8 cellular contexts compared by ENCODE assay signal in genomic region chr4:158170691-158171455, GRCh38. TPM values are rescaled to one million over a fixed set of nuclear protein-coding genes. Genes with fewer than 3 reads are reported as not detected.
DNase-seq lines count a peak whose midpoint lies in the region; ATAC-seq, FAIRE-seq and TF ChIP-seq lines count a peak whose summit lies in the region.

No MANE protein-coding gene starts in this region.

- no peak for DNase-seq in A549 (ENCODE audit: low read depth in 1 of 2, low spot score in 1 of 2)
- DNase-seq in glutamatergic neuron, result peak; percentile 40
- DNase-seq in retinal pigment epithelial cell (ENCODE audit: low read depth), result no peak
- no peak for DNase-seq in NK-92 (lab: John Stamatoyannopoulos, UW; ENCODE audit: unreplicated experiment)

- 95% methylated on average over 30 of the region's 38 CpGs for WGBS in A549 (ENCODE audit: missing lambda C conversion rate)

- POLR2A ChIA-PET in A549 (lab: Yijun Ruan, JAX), result no interaction called here

- no peak overlapping the region for H3K27ac Mint-ChIP-seq in glutamatergic neuron (ENCODE audit: unreplicated experiment)
- H3K27ac Mint-ChIP-seq in stimulated activated memory B cell treated with anti-CD40 and anti-IgM and Interleukin-4, amounts not matched to agents 10 μg/mL and 1 μg/mL and 100 μg/mL, for 72 hours, result no peak overlapping the region

- peak overlapping the region in 1 of 2 experiments; percentile 47; a peak in 3 of 6 replicates for H3K27ac ChIP-seq in A549

- no peak for FAIRE-seq in A549 (lab: Jason Lieb, UNC)

- no peaks in the 10 kb centered on the region for H3K36me3 Mint-ChIP-seq in glutamatergic neuron (ENCODE audit: unreplicated experiment)
- H3K36me3 Mint-ChIP-seq in stimulated activated memory B cell treated with anti-CD40 and anti-IgM and Interleukin-4, amounts not matched to agents 10 μg/mL and 1 μg/mL and 100 μg/mL, for 72 hours, result no peaks in the 10 kb centered on the region

- peaks cover 5% of the 10 kb centered on the region; the same call in 2 of the 3 replicates for H3K4me1 ChIP-seq in A549

- no peak for TF ChIP-seq RAD21 in A549 (conservative IDR thresholded peaks at IDR 0.05 in 1 of 2, IDR thresholded peaks at IDR 0.05 in 1 of 2)

- no peak overlapping the region for H3K4me3 Mint-ChIP-seq in glutamatergic neuron (ENCODE audit: unreplicated experiment)
- no peak overlapping the region for H3K4me3 Mint-ChIP-seq in stimulated activated memory B cell treated with anti-CD40 and anti-IgM and Interleukin-4, amounts not matched to agents 10 μg/mL and 1 μg/mL and 100 μg/mL, for 72 hours

- H3K4me3 ChIP-seq in A549 (no peak overlapping the region), WI38 (ENCODE audit: low read depth, low read length) (no peak overlapping the region), retinal pigment epithelial cell (ENCODE audit: low read length) (no peak overlapping the region)

- no peak overlapping the region for H3K4me2 ChIP-seq in A549

- CTCF ChIA-PET in A549 (lab: Yijun Ruan, JAX), result interaction anchor here (0.8 to 1.7 kb wide), 6 partner anchors 17 to 185 kb away, joined by 3 to 14 read pairs (median 6); no protein-coding TSS in a partner anchor

- H3K27me3 Mint-ChIP-seq in glutamatergic neuron (ENCODE audit: unreplicated experiment), result no peaks in the 10 kb centered on the region
- peaks cover 21% of the 10 kb centered on the region for H3K27me3 Mint-ChIP-seq in stimulated activated memory B cell treated with anti-CD40 and anti-IgM and Interleukin-4, amounts not matched to agents 10 μg/mL and 1 μg/mL and 100 μg/mL, for 72 hours

- H3K9me3 Mint-ChIP-seq in glutamatergic neuron (ENCODE audit: unreplicated experiment), result no peaks in the 10 kb centered on the region
- no peaks in the 10 kb centered on the region for H3K9me3 Mint-ChIP-seq in stimulated activated memory B cell treated with anti-CD40 and anti-IgM and Interleukin-4, amounts not matched to agents 10 μg/mL and 1 μg/mL and 100 μg/mL, for 72 hours

- no peak for TF ChIP-seq POLR2A in A549 (IDR thresholded peaks at IDR 0.05; ENCODE audit: low read length)

- ATAC-seq in A549 (peak in 1 of 2 experiments; percentile 46; a peak in 1 of 6 replicates), GM19043 (IDR thresholded peaks at IDR 0.05; ENCODE audit: low read depth, unreplicated experiment) (peak; percentile 59), GM19455 (IDR thresholded peaks at IDR 0.05; ENCODE audit: unreplicated experiment) (no peak)
- ATAC-seq in stimulated activated memory B cell treated with anti-CD40 and anti-IgM and Interleukin-4, amounts not matched to agents 10 μg/mL and 1 μg/mL and 100 μg/mL, for 72 hours, result no peak

- TF ChIP-seq CTCF in A549 (IDR thresholded peaks at IDR 0.05) (0 out of 3 replicates have a peak, but pooled peaks have one; percentile 6), WI38 (IDR thresholded peaks at IDR 0.05; ENCODE audit: low read depth, low read length) (peak; percentile 32; the same call in 1 of the 2 replicates), glutamatergic neuron (IDR thresholded peaks at IDR 0.05; ENCODE audit: partially characterized antibody, unreplicated experiment) (peak; percentile 62), retinal pigment epithelial cell (conservative IDR thresholded peaks at IDR 0.05; ENCODE audit: low read depth, low read length) (peak; percentile 31)

- H3K4me1 Mint-ChIP-seq in glutamatergic neuron (ENCODE audit: low read depth, unreplicated experiment), result peaks cover 2% of the 10 kb centered on the region
- H3K4me1 Mint-ChIP-seq in stimulated activated memory B cell treated with anti-CD40 and anti-IgM and Interleukin-4, amounts not matched to agents 10 μg/mL and 1 μg/mL and 100 μg/mL, for 72 hours, result peaks cover 7% of the 10 kb centered on the region

- no peak for TF ChIP-seq EP300 in A549 (IDR thresholded peaks at IDR 0.05)

- no peaks in the 10 kb centered on the region for H3K9me3 ChIP-seq in A549

TF ChIP-seq in A549, 52 proteins besides CTCF, POLR2A, EP300 and RAD21:
- TF ChIP-seq NFE2L2 (conservative IDR thresholded peaks at IDR 0.05; ENCODE audit: low read length), result no peak
- no peak for TF ChIP-seq E2F6 (IDR thresholded peaks at IDR 0.05; ENCODE audit: borderline replicate concordance, low read depth)
- no peak for TF ChIP-seq ELK1 (IDR thresholded peaks at IDR 0.05; ENCODE audit: low read depth, low read length)
- TF ChIP-seq PBX3 (IDR thresholded peaks at IDR 0.05), result no peak
- no peak for TF ChIP-seq KDM5A (IDR thresholded peaks at IDR 0.05)
- TF ChIP-seq HES2 (IDR thresholded peaks at IDR 0.05), result no peak
- no peak for TF ChIP-seq JUN (IDR thresholded peaks at IDR 0.05)
- TF ChIP-seq GATA3 (IDR thresholded peaks at IDR 0.05; ENCODE audit: borderline replicate concordance), result no peak
- TF ChIP-seq RFX5 (IDR thresholded peaks at IDR 0.05), result no peak
- no peak for TF ChIP-seq EHF (CRISPR knock-in tag; IDR thresholded peaks at IDR 0.05)

RNA-seq across cellular contexts. Expression of gene GASK1B, which starts 2.0 kb away (rescaled TPM):
- polyA plus RNA-seq in A549 (2011; rRNA removed), result 2.4 and 2.9 TPM in 2 replicates
- 0.13 and 0.18 TPM in 2 replicates for polyA plus RNA-seq in A549 (2012; cell fraction: cytosol; rRNA removed)
- polyA plus RNA-seq in A549 (2012; cell fraction: nucleus; rRNA removed), result 0.23 TPM in 2 replicates
- polyA plus RNA-seq in A549 (2017; fragmentation: RNase III; extraction: RNeasy Plus Mini Kit Qiagen cat#74134 plus additional on column Dnase treatment), result 2.1 to 2.7 TPM (median 2.7 TPM) in 3 replicates
- 1.8 and 3.6 TPM in 2 replicates for polyA minus RNA-seq in A549 (2011; rRNA and poly(A)+ RNA removed)
- total RNA-seq in glutamatergic neuron (ENCODE audit: unreplicated experiment), result 0.07 TPM

RNA-seq across cellular contexts. Expression of gene TMEM144, which starts 39.4 kb away (rescaled TPM):
- polyA plus RNA-seq in A549 (2011; rRNA removed), result 8.8 and 10.2 TPM in 2 replicates
- 1.5 and 2.1 TPM in 2 replicates for polyA plus RNA-seq in A549 (2012; cell fraction: cytosol; rRNA removed)
- polyA plus RNA-seq in A549 (2012; cell fraction: nucleus; rRNA removed), result 0.89 and 1.3 TPM in 2 replicates
- polyA plus RNA-seq in A549 (2017; fragmentation: RNase III; extraction: RNeasy Plus Mini Kit Qiagen cat#74134 plus additional on column Dnase treatment), result 3.9 to 5.3 TPM (median 4.4 TPM) in 3 replicates
- 12.7 and 15.6 TPM in 2 replicates for polyA minus RNA-seq in A549 (2011; rRNA and poly(A)+ RNA removed)
- not detected for total RNA-seq in glutamatergic neuron (ENCODE audit: unreplicated experiment)

Comparison
In these comparisons a context has a peak if more than half of its experiments do, and no peak if none do; other contexts are left out.
1. CTCF ChIP-seq: peak in every context shown above with its lines; median percentile 62 in glutamatergic neuron; 32 in WI38; 31 in retinal pigment epithelial cell; 6 in A549.